7 cellular contexts compared by ENCODE assay signal in genomic region chr19:40719414-40719894, GRCh38. TPM values are rescaled to one million over a fixed set of nuclear protein-coding genes. Genes with fewer than 3 reads are reported as not detected.
DNase-seq lines count a peak whose midpoint lies in the region; ATAC-seq lines count a peak whose summit lies in the region.

No MANE protein-coding gene starts in this region.

- H3K4me1 ChIP-seq in stomach smooth muscle (ENCODE audit: control insufficient read depth, insufficient read depth, low read length), result peaks cover 67% of the 10 kb centered on the region

- H3K4me1 Mint-ChIP-seq in activated naive CD8-positive, alpha-beta T cell (ENCODE audit: low read depth), result peaks cover 62% of the 10 kb centered on the region

- peak overlapping the region; percentile 97 to 99 for H3K4me3 ChIP-seq in stomach smooth muscle (ENCODE audit: low read length in 2 of 2)

- H3K27ac ChIP-seq in stomach smooth muscle (ENCODE audit: low read length), result peak overlapping the region; percentile 100

- peak overlapping the region in 1 of 2 donors; percentile 98 for H3K9ac ChIP-seq in stomach smooth muscle (ENCODE audit: low read length in 2 of 2)

- H3K36me3 ChIP-seq in stomach smooth muscle (ENCODE audit: control insufficient read depth in 2 of 2, insufficient read depth in 2 of 2, low read length in 2 of 2), result peaks cover 7 to 9% of the 10 kb centered on the region in 2 donors

- H3K27me3 Mint-ChIP-seq in activated naive CD8-positive, alpha-beta T cell, result no peaks in the 10 kb centered on the region

- no peaks in the 10 kb centered on the region for H3K9me3 Mint-ChIP-seq in activated naive CD8-positive, alpha-beta T cell (ENCODE audit: low read depth)

- peak; percentile 31 for DNase-seq in HT-29 (ENCODE audit: low spot score)
- DNase-seq in kidney tubule cell (ENCODE audit: low spot score), result peak; percentile 48
- DNase-seq in CD1c-positive myeloid dendritic cell (ENCODE audit: extremely low spot score), result no peak
- no peak for DNase-seq in DMS 273 (lab: John Stamatoyannopoulos, UW; ENCODE audit: unreplicated experiment)

- no peaks in the 10 kb centered on the region for H3K9me3 ChIP-seq in stomach smooth muscle (ENCODE audit: control insufficient read depth in 2 of 2, low read length in 2 of 2)

- no peaks in the 10 kb centered on the region for H3K36me3 Mint-ChIP-seq in activated naive CD8-positive, alpha-beta T cell

- H3K4me3 Mint-ChIP-seq in activated naive CD8-positive, alpha-beta T cell, result peak overlapping the region; percentile 97

- no peak for ATAC-seq in HG03378 (IDR thresholded peaks at IDR 0.05; ENCODE audit: unreplicated experiment)

- H3K27me3 ChIP-seq in stomach smooth muscle (ENCODE audit: control insufficient read depth in 1 of 2, insufficient read depth in 2 of 2, low read length in 2 of 2), result no peaks in the 10 kb centered on the region

- peak overlapping the region; percentile 12 for H3K27ac Mint-ChIP-seq in activated naive CD8-positive, alpha-beta T cell

RNA-seq across cellular contexts. Expression of gene ITPKC, which starts 2.5 kb away (rescaled TPM):
- 52.2 and 58.5 TPM in 2 replicates for total RNA-seq in HT-29 (2014; rRNA removed; shearing (Covaris generic))

RNA-seq across cellular contexts. Expression of gene COQ8B, which starts 2.8 kb away (rescaled TPM):
- 57.2 and 71.3 TPM in 2 replicates for total RNA-seq in HT-29 (2014; rRNA removed; shearing (Covaris generic))

RNA-seq across cellular contexts. Expression of gene NUMBL, which starts 29.0 kb away (rescaled TPM):
- 13.4 and 14.6 TPM in 2 replicates for total RNA-seq in HT-29 (2014; rRNA removed; shearing (Covaris generic))

RNA-seq across cellular contexts. Expression of gene ACTMAP, which starts 30.8 kb away (rescaled TPM):
- total RNA-seq in HT-29 (2014; rRNA removed; shearing (Covaris generic)), result 1.9 and 2.6 TPM in 2 replicates

RNA-seq across cellular contexts. Expression of gene SNRPA, which starts 31.5 kb away (rescaled TPM):
- total RNA-seq in HT-29 (2014; rRNA removed; shearing (Covaris generic)), result 252 and 361 TPM in 2 replicates

Comparison
In these comparisons a context has a peak if more than half of its experiments do, and no peak if none do; other contexts are left out.
1. DNase-seq: peak in HT-29 (single experiment) and kidney tubule cell (single experiment); none in CD1c-positive myeloid dendritic cell (single experiment) and DMS 273 (single experiment).